Comparison of ENCODE assay signal across 24 cellular contexts in genomic region chr2:16940214-16940613, GRCh38.
DNase-seq lines count a peak whose midpoint lies in the region; ATAC-seq, FAIRE-seq and TF ChIP-seq lines count a peak whose summit lies in the region.
"Had no signal": no experiment of that assay in that cellular context is flagged by ENCODE, and none has a peak within 500 bp of the region (broad histone marks: within the 10 kb centered on the region; RNA-seq: fewer than 3 reads in every experiment).

No MANE protein-coding gene starts in this region.

- H3K27ac Mint-ChIP-seq in T-helper 2 cell treated with Interferon-gamma antibody and Interleukin-4, amounts not matched to agents 5 μg/mL and 100 μg/mL, for 36 hours = no peak overlapping the region
- H3K27ac Mint-ChIP-seq: CD14-positive monocyte; CD4-positive, alpha-beta memory T cell; CD4-positive, CD25-positive, alpha-beta regulatory T cell; CD8-positive, alpha-beta memory T cell had no signal

- no peaks in the 10 kb centered on the region for H4K20me1 ChIP-seq in MM.1S (ENCODE audit: insufficient read depth, low read length)
- H4K20me1 ChIP-seq: BLaER1 had no signal

- no peak overlapping the region for H3K9ac ChIP-seq in MM.1S (ENCODE audit: low read length)
- H3K9ac ChIP-seq: BLaER1 had no signal

- ATAC-seq in GM18511 (IDR thresholded peaks at IDR 0.05; ENCODE audit: unreplicated experiment) = no peak

- H3K36me3 Mint-ChIP-seq in T-helper 2 cell treated with Interferon-gamma antibody and Interleukin-4, amounts not matched to agents 5 μg/mL and 100 μg/mL, for 36 hours (ENCODE audit: low read depth) = no peaks in the 10 kb centered on the region
- H3K36me3 Mint-ChIP-seq: CD14-positive monocyte; CD4-positive, alpha-beta memory T cell; CD4-positive, CD25-positive, alpha-beta regulatory T cell; CD8-positive, alpha-beta memory T cell had no signal

- TF ChIP-seq CTCF in MM.1S (IDR thresholded peaks at IDR 0.05; ENCODE audit: low read length) (no peak), bronchial epithelial cell (IDR thresholded peaks at IDR 0.05; ENCODE audit: insufficient read depth, low read length, severe bottlenecking) (no peak)

- H3K4me2 ChIP-seq in MM.1S (ENCODE audit: low read depth, low read length) = no peak overlapping the region
- H3K4me2 ChIP-seq: BLaER1 had no signal

- H3F3A ChIP-seq in MM.1S (ENCODE audit: insufficient read depth, low read length) = no peaks in the 10 kb centered on the region

- H3K9me3 Mint-ChIP-seq in T-helper 2 cell treated with Interferon-gamma antibody and Interleukin-4, amounts not matched to agents 5 μg/mL and 100 μg/mL, for 36 hours = peaks cover 9% of the 10 kb centered on the region

- H3K36me3 ChIP-seq in MM.1S (replicated peaks; ENCODE audit: insufficient read depth, low read length) (no peaks in the 10 kb centered on the region), bronchial epithelial cell (ENCODE audit: control insufficient read depth, insufficient read depth, low read length) (no peaks in the 10 kb centered on the region)
- H3K36me3 ChIP-seq: BE2C, BLaER1 had no signal

- H3K4me1 Mint-ChIP-seq in T-helper 2 cell treated with Interferon-gamma antibody and Interleukin-4, amounts not matched to agents 5 μg/mL and 100 μg/mL, for 36 hours (ENCODE audit: low read depth) = no peaks in the 10 kb centered on the region
- H3K4me1 Mint-ChIP-seq: CD14-positive monocyte; CD4-positive, CD25-positive, alpha-beta regulatory T cell; CD8-positive, alpha-beta memory T cell had no signal

- H3K4me3 ChIP-seq in MM.1S (ENCODE audit: low read length) (no peak overlapping the region), bronchial epithelial cell (ENCODE audit: low read depth, low read length) (no peak overlapping the region)
- H3K4me3 ChIP-seq: BLaER1 had no signal

- no peak overlapping the region for H2AFZ ChIP-seq in MM.1S (ENCODE audit: low read length)

- DNase-seq in MM.1S (peak; percentile 1), bronchial epithelial cell (ENCODE audit: low read depth) (no peak), stromal cell of bone marrow (ENCODE audit: low read depth) (peak; percentile 8)
- no peak for DNase-seq in T-helper 2 cell treated with Interferon-gamma antibody and Interleukin-4, amounts not matched to agents 5 μg/mL and 100 μg/mL, for 36 hours (ENCODE audit: low spot score)
- no peak for DNase-seq in activated CD8-positive, alpha-beta memory T cell treated with anti-CD3 and anti-CD28 coated beads for 24 hours
- DNase-seq: 8988T; ACHN; BE2C; C1 segment of cervical spinal cord; CD4-positive, alpha-beta memory T cell; CD4-positive, CD25-positive, alpha-beta regulatory T cell; CD8-positive, alpha-beta memory T cell; COR-L47; DMS 273 treated with DMSO at 0.1 percent for 48 hours; DMS153; DMS53; DMS79 treated with DMSO at 0.1 percent for 48 hours; GF-D8 had no signal

- H3K4me3 Mint-ChIP-seq in T-helper 2 cell treated with Interferon-gamma antibody and Interleukin-4, amounts not matched to agents 5 μg/mL and 100 μg/mL, for 36 hours = no peak overlapping the region
- H3K4me3 Mint-ChIP-seq: CD14-positive monocyte; CD4-positive, alpha-beta memory T cell; CD4-positive, CD25-positive, alpha-beta regulatory T cell; CD8-positive, alpha-beta memory T cell had no signal

- FAIRE-seq in bronchial epithelial cell (lab: Jason Lieb, UNC) = peak; percentile 36
- FAIRE-seq: A204.1, G401.6, GM12891 had no signal

- no peak overlapping the region for H3K27ac ChIP-seq in MM.1S (ENCODE audit: low read length)
- H3K27ac ChIP-seq: BLaER1 had no signal

- no peaks in the 10 kb centered on the region for H3K27me3 ChIP-seq in MM.1S (replicated peaks; ENCODE audit: insufficient read depth, low read length)
- no peaks in the 10 kb centered on the region for H3K27me3 ChIP-seq in bronchial epithelial cell (ENCODE audit: control insufficient read depth, insufficient read depth, low read length)
- H3K27me3 ChIP-seq: BE2C, BLaER1 had no signal

- no peaks in the 10 kb centered on the region for H3K4me1 ChIP-seq in MM.1S (ENCODE audit: low read length)
- H3K4me1 ChIP-seq: BE2C, BLaER1 had no signal

- H3K79me2 ChIP-seq in MM.1S (ENCODE audit: low read length) = no peaks in the 10 kb centered on the region

- no peaks in the 10 kb centered on the region for H3K27me3 Mint-ChIP-seq in T-helper 2 cell treated with Interferon-gamma antibody and Interleukin-4, amounts not matched to agents 5 μg/mL and 100 μg/mL, for 36 hours (ENCODE audit: low read depth)
- H3K27me3 Mint-ChIP-seq: CD4-positive, alpha-beta memory T cell; CD4-positive, CD25-positive, alpha-beta regulatory T cell; CD8-positive, alpha-beta memory T cell had no signal

- H3K9me3 ChIP-seq in MM.1S (replicated peaks; ENCODE audit: insufficient read depth, low read length) = no peaks in the 10 kb centered on the region
- H3K9me3 ChIP-seq: BE2C, BLaER1 had no signal

- no peaks in the 10 kb centered on the region for H3K9me2 ChIP-seq in MM.1S (replicated peaks; ENCODE audit: insufficient read depth, low read length)

Comparison
In these comparisons a context has a peak if more than half of its experiments do, and no peak if none do; other contexts are left out.
1. DNase-seq: peak in MM.1S (single experiment) and stromal cell of bone marrow (single experiment); none in bronchial epithelial cell (single experiment), T-helper 2 cell treated with Interferon-gamma antibody and Interleukin-4, amounts not matched to agents 5 μg/mL and 100 μg/mL, for 36 hours (single experiment) and activated CD8-positive, alpha-beta memory T cell treated with anti-CD3 and anti-CD28 coated beads for 24 hours (single experiment).